In genomic region chr19:13906910-13907309, GRCh38 we compare ENCODE assay signal across 8 cellular contexts. TPM values are rescaled to one million over a fixed set of nuclear protein-coding genes. Genes with fewer than 3 reads are reported as not detected.
DNase-seq lines count a peak whose midpoint lies in the region; ATAC-seq and TF ChIP-seq lines count a peak whose summit lies in the region.

No MANE protein-coding gene starts in this region.

- H3K9me2 ChIP-seq in SU-DHL-6 (replicated peaks; ENCODE audit: insufficient read depth, low read length): no peaks in the 10 kb centered on the region

- TF ChIP-seq CTCF in GM12875 (IDR thresholded peaks at IDR 0.05; ENCODE audit: borderline replicate concordance, insufficient read depth, low read depth, low read length) (no peak), SU-DHL-6 (IDR thresholded peaks at IDR 0.05; ENCODE audit: insufficient read depth, low read length, poor library complexity, severe bottlenecking) (no peak), fibroblast of villous mesenchyme (IDR thresholded peaks at IDR 0.05; ENCODE audit: insufficient read depth, low read depth, low read length) (no peak), gastrocnemius medialis (IDR thresholded peaks at IDR 0.05 in 4 of 5, conservative IDR thresholded peaks at IDR 0.05 in 1 of 5) (no peak)

- H3K4me3 ChIP-seq in GM12875 (ENCODE audit: low read depth, low read length): peak overlapping the region; percentile 96
- peak overlapping the region; percentile 74 for H3K4me3 ChIP-seq in SU-DHL-6 (ENCODE audit: insufficient read depth, low read length, poor library complexity, severe bottlenecking)
- H3K4me3 ChIP-seq in fibroblast of villous mesenchyme (ENCODE audit: low read depth, low read length): peak overlapping the region; percentile 79
- H3K4me3 ChIP-seq in gastrocnemius medialis: peak overlapping the region; percentile 72 to 96 (median 90)

- no peaks in the 10 kb centered on the region for H4K20me1 ChIP-seq in SU-DHL-6 (ENCODE audit: low read depth, low read length)

- H3K36me3 ChIP-seq in SU-DHL-6 (ENCODE audit: low read length) (no peaks in the 10 kb centered on the region), gastrocnemius medialis (peaks cover 0 to 7% of the 10 kb centered on the region in 2 donors)

- H3K9me3 ChIP-seq in SU-DHL-6 (ENCODE audit: insufficient read depth, low read length) (no peaks in the 10 kb centered on the region), gastrocnemius medialis (no peaks in the 10 kb centered on the region)

- H3K27me3 ChIP-seq in SU-DHL-6 (ENCODE audit: low read length) (no peaks in the 10 kb centered on the region), gastrocnemius medialis (no peaks in the 10 kb centered on the region)

- H3K4me2 ChIP-seq in SU-DHL-6 (ENCODE audit: low read depth, low read length, poor library complexity, severe bottlenecking): peak overlapping the region; percentile 54

- peaks cover 4% of the 10 kb centered on the region for H3K79me2 ChIP-seq in SU-DHL-6 (ENCODE audit: insufficient read depth, low read length)

- in situ Hi-C loops in gastrocnemius medialis (cut with MboI; ENCODE audit: low sequenced_read_pairs in 4 of 4): no loop called here

- H3K9ac ChIP-seq in SU-DHL-6 (ENCODE audit: low read length): peak overlapping the region; percentile 74

- H3F3A ChIP-seq in SU-DHL-6 (ENCODE audit: insufficient read depth): 0 out of 2 replicates have a peak, but pooled peaks cover 3% of the 10 kb centered on the region

- no peak overlapping the region for H3K27ac ChIP-seq in SU-DHL-6 (ENCODE audit: low read depth, low read length)
- H3K27ac ChIP-seq in gastrocnemius medialis: peak overlapping the region in 1 of 4 donors; percentile 76

- ATAC-seq in gastrocnemius medialis: no peak
- ATAC-seq in HG03460 (IDR thresholded peaks at IDR 0.05; ENCODE audit: unreplicated experiment): no peak

- no peak for DNase-seq in fibroblast of villous mesenchyme (ENCODE audit: low read depth)
- DNase-seq in gastrocnemius medialis: no peak
- DNase-seq in NCI-H345 (lab: John Stamatoyannopoulos, UW): no peak
- DNase-seq in HPDE6-E6E7 (ENCODE audit: extremely low spot score): no peak
- DNase-seq in OCI-M2 (lab: John Stamatoyannopoulos, UW; ENCODE audit: unreplicated experiment): no peak

- intact Hi-C loops in gastrocnemius medialis (cut with DNase I; ENCODE audit: low total_unique reads): loop anchor here (2.0 kb wide), 2 partner anchors 26 to 100 kb away; partner anchors contain the start of gene RFX1

- TF ChIP-seq POLR2A in gastrocnemius medialis (IDR thresholded peaks at IDR 0.05): no peak

- H3K4me1 ChIP-seq in gastrocnemius medialis: peaks cover 8 to 12% of the 10 kb centered on the region in 2 donors

- no peak overlapping the region for H2AFZ ChIP-seq in SU-DHL-6 (ENCODE audit: low read depth, low read length, severe bottlenecking)

RNA-seq across cellular contexts. Expression of gene CC2D1A, which starts 0.9 kb away (rescaled TPM):
- total RNA-seq in fibroblast of villous mesenchyme (18.6 and 22.9 TPM in 2 replicates), gastrocnemius medialis (10 to 100 TPM; 22.3 to 44.9 (median 33.7) TPM)

RNA-seq across cellular contexts. Expression of gene BRME1, which starts 1.0 kb away (rescaled TPM):
- total RNA-seq in fibroblast of villous mesenchyme (0.32 and 0.43 TPM in 2 replicates), gastrocnemius medialis (1 to 10 TPM in 1 of 4 donors, under 1 TPM in 3; 0.19 to 1.0 (median 0.56) TPM)

RNA-seq across cellular contexts. Expression of gene NANOS3, which starts 30.0 kb away (rescaled TPM):
- total RNA-seq in fibroblast of villous mesenchyme (0.64 TPM in 1 of 2 replicates, not detected in the other), gastrocnemius medialis (not detected)

RNA-seq across cellular contexts. Expression of gene PODNL1, which starts 31.3 kb away (rescaled TPM):
- 2.6 TPM in 2 replicates for total RNA-seq in fibroblast of villous mesenchyme
- under 1 TPM in 2 of 4 donors, not detected in 2; 0.55 to 0.61 TPM for total RNA-seq in gastrocnemius medialis

RNA-seq across cellular contexts. Expression of gene DCAF15, which starts 45.4 kb away (rescaled TPM):
- total RNA-seq in fibroblast of villous mesenchyme: 13.4 and 13.9 TPM in 2 replicates
- total RNA-seq in gastrocnemius medialis: 10 to 100 TPM; 11.2 to 38.8 (median 18.0) TPM
